In genomic region chr12:121610239-121611149, GRCh38 we compare ENCODE assay signal across 11 cellular contexts. TPM values are rescaled to one million over a fixed set of nuclear protein-coding genes. Genes with fewer than 3 reads are reported as not detected.
DNase-seq lines count a peak whose midpoint lies in the region; ATAC-seq and TF ChIP-seq lines count a peak whose summit lies in the region.
"Had no signal": no experiment of that assay in that cellular context is flagged by ENCODE, and none has a peak within 500 bp of the region (broad histone marks: within the 10 kb centered on the region; RNA-seq: fewer than 3 reads in every experiment).

No MANE protein-coding gene starts in this region.

- DNase-seq in DMS 273 (lab: John Stamatoyannopoulos, UW; ENCODE audit: unreplicated experiment), result peak; percentile 38
- DNase-seq in DMS 273 treated with DMSO at 0.1 percent for 48 hours (lab: John Stamatoyannopoulos, UW), result no peak
- peak; percentile 22 for DNase-seq in choroid plexus epithelial cell (ENCODE audit: low read depth)
- DNase-seq in midbrain (lab: John Stamatoyannopoulos, UW), result peak; percentile 51
- no peak for DNase-seq in tibial artery
- no peak for DNase-seq in T-helper 17 cell
- DNase-seq in activated CD8-positive, alpha-beta memory T cell treated with anti-CD3 and anti-CD28 coated beads, Interleukin-2, amount 50 U/mL, for 48 hours, result no peak
- DNase-seq: natural killer cell, NCI-H2107 had no signal

- H3K27me3 Mint-ChIP-seq in T-helper 17 cell, result no peaks in the 10 kb centered on the region

- no peak overlapping the region for H3K4me3 Mint-ChIP-seq in T-helper 17 cell
- H3K4me3 Mint-ChIP-seq: natural killer cell had no signal

- peaks cover 16% of the 10 kb centered on the region for H3K4me1 Mint-ChIP-seq in T-helper 17 cell

- peak overlapping the region; percentile 65 to 67 for H3K27ac ChIP-seq in tibial artery
- H3K27ac ChIP-seq: 22Rv1 had no signal

- TF ChIP-seq CTCF in choroid plexus epithelial cell (conservative IDR thresholded peaks at IDR 0.05; ENCODE audit: low read depth, low read length), result no peak
- no peak for TF ChIP-seq CTCF in tibial artery (IDR thresholded peaks at IDR 0.05)

- no peaks in the 10 kb centered on the region for H3K36me3 ChIP-seq in tibial artery

- ATAC-seq in GM19328 (IDR thresholded peaks at IDR 0.05; ENCODE audit: unreplicated experiment), result no peak
- no peak for ATAC-seq in T-helper 17 cell
- ATAC-seq: natural killer cell had no signal

- peaks cover 0 to 17% (median 6%) of the 10 kb centered on the region in 4 donors for H3K4me1 ChIP-seq in tibial artery

- intact Hi-C loops in tibial artery (cut with DNase I; ENCODE audit: low total_unique reads), result no loop called here

- no peak overlapping the region for H3K4me3 ChIP-seq in choroid plexus epithelial cell (ENCODE audit: low read depth, low read length)
- no peak overlapping the region for H3K4me3 ChIP-seq in tibial artery

- H3K9me3 ChIP-seq in tibial artery (no peaks in the 10 kb centered on the region), T-helper 17 cell (ENCODE audit: control insufficient read depth, low read length, poor library complexity, severe bottlenecking) (no peaks in the 10 kb centered on the region)

- H3K36me3 Mint-ChIP-seq in T-helper 17 cell (ENCODE audit: low read depth), result peaks cover 2% of the 10 kb centered on the region
- H3K36me3 Mint-ChIP-seq: natural killer cell had no signal

- H3K27ac Mint-ChIP-seq in T-helper 17 cell, result no peak overlapping the region

- H3K27me3 ChIP-seq in tibial artery, result no peaks in the 10 kb centered on the region

RNA-seq across cellular contexts. Expression of gene ORAI1, which starts 15.8 kb away (rescaled TPM):
- total RNA-seq in T-helper 17 cell, result 10 to 100 TPM; 51.3 to 52.0 TPM

RNA-seq across cellular contexts. Expression of gene KDM2B, which starts 29.7 kb away (rescaled TPM):
- 10 to 100 TPM; 87.6 to 94.0 TPM for total RNA-seq in T-helper 17 cell

RNA-seq across cellular contexts. Expression of gene MORN3, which starts 59.0 kb away (rescaled TPM):
- 1 to 10 TPM; 8.5 to 9.5 TPM for total RNA-seq in T-helper 17 cell

Comparison
In these comparisons a context has a peak if more than half of its experiments do, and no peak if none do; other contexts are left out.
1. DNase-seq: peak in DMS 273 (single experiment), choroid plexus epithelial cell (single experiment) and midbrain (single experiment); none in DMS 273 treated with DMSO at 0.1 percent for 48 hours (single experiment), tibial artery (0 of 2), T-helper 17 cell (0 of 3) and activated CD8-positive, alpha-beta memory T cell treated with anti-CD3 and anti-CD28 coated beads, Interleukin-2, amount 50 U/mL, for 48 hours (single experiment).